Comparison of ENCODE assay signal across 10 cellular contexts in the genomic region with DNA sequence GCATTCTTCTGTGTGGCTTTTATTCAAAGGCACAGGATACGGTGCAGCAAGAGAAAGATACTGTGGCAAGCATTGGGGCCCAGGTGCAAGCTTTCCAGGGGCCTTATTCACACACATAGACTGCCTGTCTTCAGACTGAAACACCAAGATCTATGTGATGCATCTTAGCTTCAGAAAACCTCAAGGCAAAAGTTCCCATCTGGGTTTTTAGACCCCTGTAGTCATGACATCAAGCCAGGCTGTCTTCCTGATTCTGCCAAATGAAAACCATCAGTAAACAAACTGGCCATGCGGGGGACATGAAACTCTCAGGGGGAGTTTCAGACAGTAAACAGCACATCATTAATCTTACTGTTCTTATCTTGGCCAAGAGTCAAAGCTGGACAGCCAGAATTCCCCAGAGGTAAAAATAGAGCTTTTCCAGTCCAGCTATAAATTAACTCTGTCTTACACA. TPM values are rescaled to one million over a fixed set of nuclear protein-coding genes. Genes with fewer than 3 reads are reported as not detected.
DNase-seq lines count a peak whose midpoint lies in the region; ATAC-seq and TF ChIP-seq lines count a peak whose summit lies in the region.
"Had no signal": no experiment of that assay in that cellular context is flagged by ENCODE, and none has a peak within 500 bp of the region (broad histone marks: within the 10 kb centered on the region; RNA-seq: fewer than 3 reads in every experiment).

No MANE protein-coding gene starts in this region.

- 23 to 29% methylated on average over 2 of the region's 2 CpGs for WGBS in gastroesophageal sphincter (ENCODE audit: low coverage in 1 of 2), 2 donors

- no peak for TF ChIP-seq EP300 in gastroesophageal sphincter (IDR thresholded peaks at IDR 0.05)

- DNase-seq in GM10266 (ENCODE audit: extremely low spot score) (peak; percentile 55), occipital lobe (lab: John Stamatoyannopoulos, UW) (no peak), anterior cingulate cortex (lab: John Stamatoyannopoulos, UW) (no peak)
- no peak for DNase-seq in stimulated activated CD4-positive, alpha-beta T cell treated with anti-CD3 and anti-CD28 coated beads, Interleukin-15, amount 100 ng/mL, for 24 hours
- DNase-seq in activated CD4-positive, alpha-beta T cell treated with anti-CD3 and anti-CD28 coated beads, Interleukin-2, amount 50 U/mL, for 48 hours: no peak
- DNase-seq: GDM1, naive B cell had no signal

- peaks cover 0 to 16% of the 10 kb centered on the region in 2 donors for H3K36me3 ChIP-seq in gastroesophageal sphincter

- no peak for TF ChIP-seq POLR2A in gastroesophageal sphincter (IDR thresholded peaks at IDR 0.05)

- H3K9me3 ChIP-seq in gastroesophageal sphincter: no peaks in the 10 kb centered on the region

- no peak for TF ChIP-seq CTCF in GM10266 (IDR thresholded peaks at IDR 0.05; ENCODE audit: control insufficient read depth, insufficient read depth, low read depth, missing control alignments)
- no peak for TF ChIP-seq CTCF in gastroesophageal sphincter (IDR thresholded peaks at IDR 0.05)

- no peak overlapping the region for H3K4me3 ChIP-seq in gastroesophageal sphincter

- peak overlapping the region in 3 of 4 donors; percentile 56 to 68 (median 64) for H3K27ac ChIP-seq in gastroesophageal sphincter

- H3K27me3 ChIP-seq in gastroesophageal sphincter: no peaks in the 10 kb centered on the region

- H3K4me1 ChIP-seq in gastroesophageal sphincter: peaks cover 12 to 70% (median 19%) of the 10 kb centered on the region in 3 donors

- ATAC-seq in GM19463 (IDR thresholded peaks at IDR 0.05; ENCODE audit: unreplicated experiment): peak; percentile 41
- ATAC-seq in HG03342 (IDR thresholded peaks at IDR 0.05; ENCODE audit: unreplicated experiment): peak; percentile 37
- ATAC-seq in gastroesophageal sphincter: no peak

RNA-seq across cellular contexts. Expression of a gene that starts 9.8 kb away (rescaled TPM):
- 1 to 10 TPM in 3 of 4 donors, under 1 TPM in 1; 0.30 to 5.6 (median 3.1) TPM for total RNA-seq in gastroesophageal sphincter
- 6.7 TPM for total RNA-seq in occipital lobe
